Comparison of ENCODE assay signal across 1 cellular context in genomic region chr17:48603959-48604769, GRCh38.
TF ChIP-seq lines count a peak whose summit lies in the region.

No MANE protein-coding gene starts in this region.

TF ChIP-seq in HEK293, 187 proteins besides CTCF, POLR2A, EP300 and RAD21 (continued from another document):
- TF ChIP-seq ZNF398 (tag by site-specific recombination; IDR thresholded peaks at IDR 0.05), result peak; percentile 82
TF ChIP-seq in HEK293: peak in this region for 31.
